ENCODE assay signal across 19 cellular contexts in the genomic region with DNA sequence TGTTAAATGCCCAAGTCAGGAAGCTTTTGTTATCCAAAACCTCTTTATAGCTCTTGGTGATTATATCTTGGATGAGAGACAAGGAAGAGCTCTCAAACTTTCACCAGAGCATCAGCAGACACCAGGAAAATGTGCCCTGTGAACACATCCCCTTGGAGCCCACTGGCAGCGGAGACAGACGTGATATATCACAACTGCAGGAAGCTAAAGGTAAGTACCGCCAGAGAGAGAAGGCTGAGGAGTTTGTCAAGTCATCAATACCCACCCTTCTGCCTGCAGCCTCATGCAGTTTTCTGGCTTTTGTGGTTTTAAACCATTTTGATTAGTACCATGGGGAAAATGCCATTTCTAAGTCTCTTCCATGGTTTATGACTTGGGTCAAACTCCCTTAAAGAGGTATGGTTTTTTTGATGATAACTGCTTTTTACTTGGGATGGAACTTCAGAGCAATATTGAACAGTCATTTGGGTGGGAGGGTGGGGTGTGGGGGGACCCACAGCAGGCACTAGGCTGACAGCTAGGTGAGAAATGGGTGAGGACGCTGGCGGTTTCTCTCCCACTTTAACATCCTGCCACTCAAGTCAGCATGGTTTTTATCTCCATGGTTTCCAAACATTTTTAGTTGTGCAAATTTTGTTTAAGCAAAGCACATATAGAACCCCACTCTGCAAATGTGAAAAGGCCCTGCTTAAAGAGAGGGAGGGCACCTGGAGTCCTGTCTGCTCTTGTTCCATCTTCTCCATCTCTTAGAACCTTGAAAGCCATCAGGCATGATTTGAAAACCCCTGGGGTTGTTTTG.
DNase-seq lines count a peak whose midpoint lies in the region; ATAC-seq and TF ChIP-seq lines count a peak whose summit lies in the region.
"Had no signal": no experiment of that assay in that cellular context is flagged by ENCODE, and none has a peak within 500 bp of the region (broad histone marks: within the 10 kb centered on the region; RNA-seq: fewer than 3 reads in every experiment).

No MANE protein-coding gene starts in this region.

- no peaks in the 10 kb centered on the region for H3K36me3 ChIP-seq in BLaER1
- H3K36me3 ChIP-seq: adrenal gland, colonic mucosa, tibial artery had no signal

- 0 out of 2 replicates have a peak, but pooled peaks cover 7% of the 10 kb centered on the region for H3K9me3 ChIP-seq in BLaER1
- H3K9me3 ChIP-seq in CD4-positive, alpha-beta T cell (ENCODE audit: control insufficient read depth, low read length): no peaks in the 10 kb centered on the region
- H3K9me3 ChIP-seq: adrenal gland, colonic mucosa, neutrophil, tibial artery had no signal

- peak overlapping the region; percentile 50 for H3K4me2 ChIP-seq in BLaER1

- no peaks in the 10 kb centered on the region for H3K9me3 Mint-ChIP-seq in CD4-positive, alpha-beta T cell
- H3K9me3 Mint-ChIP-seq in activated CD4-positive, alpha-beta memory T cell treated with anti-CD3 and anti-CD28 coated beads for 36 hours: peaks cover 3% of the 10 kb centered on the region
- no peaks in the 10 kb centered on the region for H3K9me3 Mint-ChIP-seq in central memory CD8-positive, alpha-beta T cell
- H3K9me3 Mint-ChIP-seq in HFFc6: no peaks in the 10 kb centered on the region

- peaks cover 41% of the 10 kb centered on the region for H3K4me1 ChIP-seq in BLaER1
- H3K4me1 ChIP-seq: adrenal gland, colonic mucosa had no signal

- peak overlapping the region; percentile 25 for H3K4me3 Mint-ChIP-seq in CD4-positive, alpha-beta T cell
- H3K4me3 Mint-ChIP-seq in activated CD4-positive, alpha-beta memory T cell treated with anti-CD3 and anti-CD28 coated beads for 36 hours: no peak overlapping the region
- peak overlapping the region; percentile 72 for H3K4me3 Mint-ChIP-seq in central memory CD8-positive, alpha-beta T cell
- no peak overlapping the region for H3K4me3 Mint-ChIP-seq in HFFc6

- no peak for TF ChIP-seq CTCF in CD4-positive, alpha-beta T cell (IDR thresholded peaks at IDR 0.05)
- no peak for TF ChIP-seq CTCF in HFFc6 (IDR thresholded peaks at IDR 0.05)

- no peaks in the 10 kb centered on the region for H3K27me3 Mint-ChIP-seq in CD4-positive, alpha-beta T cell
- no peaks in the 10 kb centered on the region for H3K27me3 Mint-ChIP-seq in activated CD4-positive, alpha-beta memory T cell treated with anti-CD3 and anti-CD28 coated beads for 36 hours
- H3K27me3 Mint-ChIP-seq in central memory CD8-positive, alpha-beta T cell: no peaks in the 10 kb centered on the region
- peaks cover 22% of the 10 kb centered on the region for H3K27me3 Mint-ChIP-seq in HFFc6 (ENCODE audit: insufficient read depth)
- H3K27me3 Mint-ChIP-seq: stimulated activated naive B cell treated with anti-CD40 and anti-IgM and Interleukin-4, amounts not matched to agents 10 μg/mL and 1 μg/mL and 100 μg/mL, for 72 hours had no signal

- H3K9ac ChIP-seq in BLaER1: no peak overlapping the region

- intact Hi-C loops in CD4-positive, alpha-beta T cell (cut with DNase I, micrococcal nuclease): loop anchor here in 1 of 2 experiments (5.0 to 10.0 kb wide), 3 partner anchors 242 to 1769 kb away; partner anchors contain the start of genes OSTM1, SEC63 and ZBTB24
- intact Hi-C loops in activated CD4-positive, alpha-beta memory T cell treated with anti-CD3 and anti-CD28 coated beads for 36 hours (cut with micrococcal nuclease): loop anchor here (1.0 to 10.0 kb wide), 2 partner anchors 109 to 1191 kb away; partner anchors contain the start of gene SCML4

- H3K27me3 ChIP-seq in BLaER1: no peaks in the 10 kb centered on the region
- no peaks in the 10 kb centered on the region for H3K27me3 ChIP-seq in CD4-positive, alpha-beta T cell (ENCODE audit: control insufficient read depth, insufficient read depth, low read length)
- H3K27me3 ChIP-seq: colonic mucosa had no signal

- POLR2A ChIA-PET in CD4-positive, alpha-beta T cell (lab: Charles Lee): interaction anchor here (1.0 to 2.0 kb wide), 4 partner anchors 11 to 108 kb away, joined by 3 to 7 read pairs (median 4); partner anchors contain the start of gene SCML4
- POLR2A ChIA-PET in activated CD4-positive, alpha-beta memory T cell treated with anti-CD3 and anti-CD28 coated beads for 36 hours (lab: Charles Lee): no interaction called here

- H3K27ac Mint-ChIP-seq in CD4-positive, alpha-beta T cell: peak overlapping the region; percentile 91
- H3K27ac Mint-ChIP-seq in activated CD4-positive, alpha-beta memory T cell treated with anti-CD3 and anti-CD28 coated beads for 36 hours: peak overlapping the region; percentile 65
- peak overlapping the region; percentile 93 for H3K27ac Mint-ChIP-seq in central memory CD8-positive, alpha-beta T cell (ENCODE audit: low read depth)
- H3K27ac Mint-ChIP-seq in HFFc6: no peak overlapping the region

- DNase-seq in CD4-positive, alpha-beta T cell: no peak
- DNase-seq in activated CD4-positive, alpha-beta memory T cell treated with anti-CD3 and anti-CD28 coated beads for 36 hours: no peak
- DNase-seq in central memory CD8-positive, alpha-beta T cell (ENCODE audit: low spot score in 2 of 2): no peak
- DNase-seq in HFFc6 (no peak), occipital lobe (lab: John Stamatoyannopoulos, UW) (no peak)
- DNase-seq: colonic mucosa, kidney, NCI-H1105, NCI-H2029 treated with DMSO at 0.1 percent for 48 hours, NCI-H345, NCI-H774, tibial artery had no signal

- H3K36me3 Mint-ChIP-seq in CD4-positive, alpha-beta T cell (ENCODE audit: low read depth): peaks cover 66% of the 10 kb centered on the region
- H3K36me3 Mint-ChIP-seq in activated CD4-positive, alpha-beta memory T cell treated with anti-CD3 and anti-CD28 coated beads for 36 hours: peaks cover 15% of the 10 kb centered on the region
- peaks cover 38% of the 10 kb centered on the region for H3K36me3 Mint-ChIP-seq in central memory CD8-positive, alpha-beta T cell (ENCODE audit: insufficient read depth)
- no peaks in the 10 kb centered on the region for H3K36me3 Mint-ChIP-seq in HFFc6 (ENCODE audit: low read depth)

- no peak for ATAC-seq in CD4-positive, alpha-beta T cell (ENCODE audit: poor library complexity)
- peak; percentile 52 for ATAC-seq in central memory CD8-positive, alpha-beta T cell (replicated peaks; ENCODE audit: extremely low read depth, poor library complexity, severe bottlenecking)
- ATAC-seq in GM21737 (IDR thresholded peaks at IDR 0.05; ENCODE audit: unreplicated experiment): no peak

- CTCF ChIA-PET in CD4-positive, alpha-beta T cell (lab: Charles Lee): interaction anchor here (0.7 kb wide), 1 partner anchor 11 kb away, joined by 3 read pairs; no protein-coding TSS in a partner anchor
- CTCF ChIA-PET in activated CD4-positive, alpha-beta memory T cell treated with anti-CD3 and anti-CD28 coated beads for 36 hours (lab: Charles Lee): interaction anchor here (1.5 kb wide), 1 partner anchor 9 kb away, joined by 3 read pairs; no protein-coding TSS in a partner anchor

- peaks cover 78% of the 10 kb centered on the region for H3K4me1 Mint-ChIP-seq in CD4-positive, alpha-beta T cell (ENCODE audit: low read depth)
- peaks cover 69% of the 10 kb centered on the region for H3K4me1 Mint-ChIP-seq in activated CD4-positive, alpha-beta memory T cell treated with anti-CD3 and anti-CD28 coated beads for 36 hours (ENCODE audit: low read depth)
- H3K4me1 Mint-ChIP-seq in central memory CD8-positive, alpha-beta T cell: peaks cover 67% of the 10 kb centered on the region
- H3K4me1 Mint-ChIP-seq in HFFc6 (ENCODE audit: low read depth): peaks cover 21% of the 10 kb centered on the region

- H3K27ac ChIP-seq in BLaER1: 0 out of 2 replicates have a peak overlapping the region, but pooled peaks have one; percentile 18
- H3K27ac ChIP-seq in CD4-positive, alpha-beta T cell (ENCODE audit: low read depth, low read length): no peak overlapping the region
- H3K27ac ChIP-seq: adrenal gland, colonic mucosa, HL-60, neutrophil, tibial artery had no signal

- peak overlapping the region; percentile 8; the same call in 1 of the 2 replicates for H3K4me3 ChIP-seq in BLaER1
- H3K4me3 ChIP-seq: adrenal gland, colonic mucosa, lung, tibial artery had no signal

- no peaks in the 10 kb centered on the region for H4K20me1 ChIP-seq in BLaER1

Comparison
In these comparisons a context has a peak if more than half of its experiments do, and no peak if none do; other contexts are left out.
1. H3K4me3 Mint-ChIP-seq: peak in CD4-positive, alpha-beta T cell (single experiment) and central memory CD8-positive, alpha-beta T cell (single experiment); none in activated CD4-positive, alpha-beta memory T cell treated with anti-CD3 and anti-CD28 coated beads for 36 hours (single experiment) and HFFc6 (single experiment).